ENCODE assay signal across 8 cellular contexts in genomic region chr2:17690776-17691175, GRCh38.
"Had no signal": no experiment of that assay in that cellular context is flagged by ENCODE, and none has a peak within 500 bp of the region (broad histone marks: within the 10 kb centered on the region; RNA-seq: fewer than 3 reads in every experiment).

No MANE protein-coding gene starts in this region.

- H3K27ac Mint-ChIP-seq: HFFc6, IgD-negative memory B cell had no signal

- H3K9me3 ChIP-seq: HAP-1 had no signal

- ATAC-seq: HCT116 had no signal

- H3K27me3 Mint-ChIP-seq: IgD-negative memory B cell had no signal

- H3K27ac ChIP-seq: GM23248 had no signal

- DNase-seq: GM23248, GOT3, H7, HFFc6, KG1 had no signal

- H3K4me3 ChIP-seq: GM23248, HAP-1 had no signal

- H3K4me3 Mint-ChIP-seq: HFFc6, IgD-negative memory B cell had no signal

- H3K4me1 ChIP-seq: HAP-1 had no signal
